ENCODE assay signal across 1 cellular context in genomic region chr18:31243740-31244512, GRCh38.
A peak's percentile ranks its signal among the peaks of the same experiment; 100 is the strongest.
TF ChIP-seq lines count a peak whose summit lies in the region.

No MANE protein-coding gene starts in this region.

TF ChIP-seq in HepG2, 621 proteins besides CTCF, POLR2A, EP300 and RAD21 (continued from another document and continues in another):
- TF ChIP-seq RERE (CRISPR knock-in tag; IDR thresholded peaks at IDR 0.05; ENCODE audit: low read depth), result peak; percentile 46; the same call in 1 of the 2 replicates
- peak; percentile 91 for TF ChIP-seq HNF4A (CRISPR knock-in tag; IDR thresholded peaks at IDR 0.05)
- 0 out of 2 replicates have a peak, but pooled peaks have one; percentile 86 for TF ChIP-seq ZSCAN9 (CRISPR knock-in tag; IDR thresholded peaks at IDR 0.05; ENCODE audit: borderline replicate concordance)
- TF ChIP-seq SIX4 (CRISPR knock-in tag; IDR thresholded peaks at IDR 0.05), result peak; percentile 63
- TF ChIP-seq ZNF331 (CRISPR knock-in tag; IDR thresholded peaks at IDR 0.05), result peak; percentile 75; the same call in 1 of the 2 replicates
- no peak for TF ChIP-seq ARID3A (IDR thresholded peaks at IDR 0.05; ENCODE audit: low read depth, low read length)
- no peak for TF ChIP-seq MIXL1 (CRISPR knock-in tag; IDR thresholded peaks at IDR 0.05)
- peak; percentile 60; the same call in 1 of the 2 replicates for TF ChIP-seq ZBTB7B (CRISPR knock-in tag; IDR thresholded peaks at IDR 0.05)
- no peak for TF ChIP-seq ZZZ3 (CRISPR knock-in tag; IDR thresholded peaks at IDR 0.05; ENCODE audit: borderline replicate concordance)
- TF ChIP-seq ZNF232 (CRISPR knock-in tag; IDR thresholded peaks at IDR 0.05; ENCODE audit: borderline replicate concordance), result peak; percentile 69; the same call in 1 of the 2 replicates
- no peak for TF ChIP-seq ZNF276 (CRISPR knock-in tag; IDR thresholded peaks at IDR 0.05; ENCODE audit: low read depth)
- peak; percentile 56; the same call in 1 of the 2 replicates for TF ChIP-seq NR2F2 (IDR thresholded peaks at IDR 0.05; ENCODE audit: borderline replicate concordance, low read depth)
- no peak for TF ChIP-seq ZNF275 (CRISPR knock-in tag; IDR thresholded peaks at IDR 0.05; ENCODE audit: borderline replicate concordance)
- TF ChIP-seq POLR2G (IDR thresholded peaks at IDR 0.05; ENCODE audit: low read depth, low read length), result peak; percentile 77
- TF ChIP-seq ZNF280D (CRISPR knock-in tag; IDR thresholded peaks at IDR 0.05), result no peak
- peak; percentile 89; the same call in 1 of the 2 replicates for TF ChIP-seq RXRA (CRISPR knock-in tag; IDR thresholded peaks at IDR 0.05)
- TF ChIP-seq HOXA3 (CRISPR knock-in tag; IDR thresholded peaks at IDR 0.05), result peak; percentile 79
- TF ChIP-seq CHCHD3 (CRISPR knock-in tag; IDR thresholded peaks at IDR 0.05), result no peak
- TF ChIP-seq THAP11 (CRISPR knock-in tag; IDR thresholded peaks at IDR 0.05), result no peak; the same call in 1 of the 2 replicates
- TF ChIP-seq FOXK1 (CRISPR knock-in tag; IDR thresholded peaks at IDR 0.05; ENCODE audit: borderline replicate concordance, low read depth), result peak; percentile 33; the same call in 1 of the 2 replicates
- TF ChIP-seq ZNF296 (CRISPR knock-in tag; conservative IDR thresholded peaks at IDR 0.05), result no peak
- peak; percentile 44; the same call in 1 of the 2 replicates for TF ChIP-seq TFAP4 (IDR thresholded peaks at IDR 0.05; ENCODE audit: borderline replicate concordance, low read depth)
- no peak for TF ChIP-seq ZNF724P (CRISPR knock-in tag; IDR thresholded peaks at IDR 0.05; ENCODE audit: borderline replicate concordance)
- no peak for TF ChIP-seq GABPB1 (CRISPR knock-in tag; IDR thresholded peaks at IDR 0.05)
- peak; percentile 16; the same call in 1 of the 2 replicates for TF ChIP-seq ZMYM3 (CRISPR knock-in tag; IDR thresholded peaks at IDR 0.05)
- peak; percentile 63 for TF ChIP-seq KAT8 (CRISPR knock-in tag; IDR thresholded peaks at IDR 0.05)
- no peak for TF ChIP-seq TRAFD1 (CRISPR knock-in tag; IDR thresholded peaks at IDR 0.05; ENCODE audit: borderline replicate concordance)
- peak; percentile 74 for TF ChIP-seq FOXP4 (CRISPR knock-in tag; IDR thresholded peaks at IDR 0.05)
- TF ChIP-seq TCF7 (IDR thresholded peaks at IDR 0.05; ENCODE audit: low read depth), result peak; percentile 66; the same call in 1 of the 2 replicates
- TF ChIP-seq NAIF1 (CRISPR knock-in tag; IDR thresholded peaks at IDR 0.05; ENCODE audit: borderline replicate concordance), result 0 out of 2 replicates have a peak, but pooled peaks have one; percentile 36
- TF ChIP-seq SAP130 (CRISPR knock-in tag; IDR thresholded peaks at IDR 0.05; ENCODE audit: low read depth), result peak; percentile 77
- TF ChIP-seq ZBTB43 (CRISPR knock-in tag; conservative IDR thresholded peaks at IDR 0.05), result peak; percentile 87
- 0 out of 2 replicates have a peak, but pooled peaks have one; percentile 44 for TF ChIP-seq KMT2A (CRISPR knock-in tag; IDR thresholded peaks at IDR 0.05)
